ENCODE assay signal across 20 cellular contexts in the genomic region with DNA sequence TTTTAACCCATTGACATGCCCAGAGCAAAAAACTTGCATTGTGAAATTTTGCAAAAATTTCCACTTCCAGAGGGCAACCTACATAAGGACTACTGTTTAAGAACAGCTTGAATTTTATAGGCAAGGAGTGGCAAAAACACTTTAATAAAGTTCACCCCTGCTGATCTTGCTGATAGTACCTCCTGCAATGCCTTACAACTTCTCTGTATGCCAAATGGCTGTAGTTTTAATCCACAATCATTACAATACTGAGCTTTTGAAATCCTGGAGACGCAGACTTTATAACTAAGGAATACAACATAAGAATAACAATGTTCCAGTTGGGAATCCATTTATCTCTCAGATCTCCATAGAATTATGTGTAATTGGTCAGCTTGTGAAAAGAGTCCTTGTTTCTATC.
DNase-seq lines count a peak whose midpoint lies in the region; ATAC-seq, FAIRE-seq and TF ChIP-seq lines count a peak whose summit lies in the region.
"Had no signal": no experiment of that assay in that cellular context is flagged by ENCODE, and none has a peak within 500 bp of the region (broad histone marks: within the 10 kb centered on the region; RNA-seq: fewer than 3 reads in every experiment).

No MANE protein-coding gene starts in this region.

- peaks cover 12% of the 10 kb centered on the region; the same call in 2 of the 3 replicates for H3K4me1 Mint-ChIP-seq in GM23338
- H3K4me1 Mint-ChIP-seq: B cell had no signal

- H3K79me2 ChIP-seq in GM23338 (replicated peaks; ENCODE audit: insufficient read depth) = no peaks in the 10 kb centered on the region
- no peaks in the 10 kb centered on the region for H3K79me2 ChIP-seq in mesendoderm (ENCODE audit: control insufficient read depth, insufficient read depth, low read length)

- H3K36me3 Mint-ChIP-seq in GM23338 (ENCODE audit: low read depth) = no peaks in the 10 kb centered on the region
- H3K36me3 Mint-ChIP-seq: CD8-positive, alpha-beta T cell had no signal

- no peak overlapping the region for H2AFZ ChIP-seq in GM23338

- H3F3A ChIP-seq in GM23338 (replicated peaks; ENCODE audit: low read depth) = no peaks in the 10 kb centered on the region

- no peak overlapping the region for H3K9ac ChIP-seq in mesendoderm (ENCODE audit: low read length)
- H3K9ac ChIP-seq: BLaER1 treated with 17β-estradiol and CSF1 and Interleukin-3, amounts not matched to agents 10 nM and 100 nM had no signal

- no peak overlapping the region for H3K4ac ChIP-seq in mesendoderm (ENCODE audit: low read depth, low read length)

- no peak overlapping the region for H3K56ac ChIP-seq in mesendoderm (ENCODE audit: low read length)

- H4K20me1 ChIP-seq in GM23338 (replicated peaks; ENCODE audit: insufficient read depth) = no peaks in the 10 kb centered on the region
- H4K20me1 ChIP-seq: BLaER1 treated with 17β-estradiol and CSF1 and Interleukin-3, amounts not matched to agents 10 nM and 100 nM had no signal

- H3K36me3 ChIP-seq in GM23338 (ENCODE audit: insufficient read depth) = no peaks in the 10 kb centered on the region
- H3K36me3 ChIP-seq in mesendoderm (ENCODE audit: control insufficient read depth, insufficient read depth, low read length) = no peaks in the 10 kb centered on the region
- H3K36me3 ChIP-seq: BLaER1 treated with 17β-estradiol and CSF1 and Interleukin-3, amounts not matched to agents 10 nM and 100 nM had no signal

- H4K8ac ChIP-seq in mesendoderm (ENCODE audit: low read depth, low read length) = no peak overlapping the region

- peaks cover 6% of the 10 kb centered on the region for H3K27me3 Mint-ChIP-seq in GM23338 (ENCODE audit: insufficient read depth, low read depth, poor library complexity)
- H3K27me3 Mint-ChIP-seq: B cell had no signal

- FAIRE-seq in D721Med (lab: Jason Lieb, UNC) = peak; percentile 11
- FAIRE-seq: GM12892, GM18507, K562 had no signal

- no peak overlapping the region for H3K4me2 ChIP-seq in GM23338
- no peak overlapping the region for H3K4me2 ChIP-seq in mesendoderm (ENCODE audit: low read length)
- H3K4me2 ChIP-seq: BLaER1 treated with 17β-estradiol and CSF1 and Interleukin-3, amounts not matched to agents 10 nM and 100 nM had no signal

- no peak overlapping the region for H3K23ac ChIP-seq in mesendoderm (ENCODE audit: low read length)

- H3K4me3 Mint-ChIP-seq in GM23338 = no peak overlapping the region
- H3K4me3 Mint-ChIP-seq: B cell; CD8-positive, alpha-beta T cell had no signal

- no peak for ATAC-seq in GM23338
- ATAC-seq in GM21737 (IDR thresholded peaks at IDR 0.05; ENCODE audit: unreplicated experiment) = no peak
- no peak for ATAC-seq in Right ventricle myocardium inferior
- ATAC-seq: CD8-positive, alpha-beta T cell; K562 had no signal

- H3K18ac ChIP-seq in mesendoderm (ENCODE audit: low read length) = no peak overlapping the region

- no CpG with 5 or more reads among the region's 1 CpG for WGBS in mesendoderm (ENCODE audit: extremely low coverage, insufficient coverage, low lambda C conversion rate)

- H2BK120ac ChIP-seq in mesendoderm (ENCODE audit: low read depth, low read length) = no peak overlapping the region

- no peak overlapping the region for H4K5ac ChIP-seq in mesendoderm (ENCODE audit: low read length)

- no peak overlapping the region for H2BK5ac ChIP-seq in mesendoderm (ENCODE audit: low read length)

- H2AK5ac ChIP-seq in mesendoderm (ENCODE audit: low read length) = no peak overlapping the region

- H3K4me3 ChIP-seq in GM23338 (no peak overlapping the region), mesendoderm (ENCODE audit: low read length) (no peak overlapping the region)
- H3K4me3 ChIP-seq: BLaER1 treated with 17β-estradiol and CSF1 and Interleukin-3, amounts not matched to agents 10 nM and 100 nM; K562 had no signal

- H3K27me3 ChIP-seq in GM23338 (ENCODE audit: insufficient read depth) (no peaks in the 10 kb centered on the region), mesendoderm (ENCODE audit: insufficient read depth, low read length, poor library complexity) (no peaks in the 10 kb centered on the region)
- H3K27me3 ChIP-seq: BLaER1 treated with 17β-estradiol and CSF1 and Interleukin-3, amounts not matched to agents 10 nM and 100 nM had no signal

- H2BK15ac ChIP-seq in mesendoderm (replicated peaks; ENCODE audit: low read depth) = no peak overlapping the region

- H3K79me1 ChIP-seq in mesendoderm (ENCODE audit: low read length) = no peaks in the 10 kb centered on the region

- H3K9me3 Mint-ChIP-seq in GM23338 = no peaks in the 10 kb centered on the region
- H3K9me3 Mint-ChIP-seq: CD8-positive, alpha-beta T cell had no signal

- H3K27ac ChIP-seq in GM23338 (ENCODE audit: low read depth) (no peak overlapping the region), mesendoderm (ENCODE audit: low read depth, low read length) (no peak overlapping the region)
- H3K27ac ChIP-seq: BLaER1 treated with 17β-estradiol and CSF1 and Interleukin-3, amounts not matched to agents 10 nM and 100 nM; HL-60 had no signal

- intact Hi-C loops in Right ventricle myocardium inferior (cut with DNase I) = no loop called here

- no peak overlapping the region for H3K27ac Mint-ChIP-seq in GM23338
- H3K27ac Mint-ChIP-seq: B cell; CD8-positive, alpha-beta T cell had no signal

- peaks cover 5% of the 10 kb centered on the region for H3K4me1 ChIP-seq in GM23338 (ENCODE audit: insufficient read depth)
- no peaks in the 10 kb centered on the region for H3K4me1 ChIP-seq in mesendoderm (ENCODE audit: control insufficient read depth, low read depth, low read length)
- H3K4me1 ChIP-seq: BLaER1 treated with 17β-estradiol and CSF1 and Interleukin-3, amounts not matched to agents 10 nM and 100 nM had no signal

- DNase-seq in D721Med (ENCODE audit: insufficient read length, low spot score) (no peak), GM23338 (ENCODE audit: low spot score) (no peak), NCI-H2227 treated with DMSO at 0.1 percent for 48 hours (lab: John Stamatoyannopoulos, UW) (peak; percentile 72), mesendoderm (peak; percentile 22), amygdala (lab: John Stamatoyannopoulos, UW) (no peak), Right ventricle myocardium inferior (ENCODE audit: missing footprints) (no peak)
- DNase-seq: 8988T; Calu3; CD8-positive, alpha-beta T cell; DMS153; DMS79; GDM1; HCEC 1CT had no signal

- no peaks in the 10 kb centered on the region for H3K9me2 ChIP-seq in GM23338 (ENCODE audit: insufficient read depth)

- TF ChIP-seq CTCF in D721Med (IDR thresholded peaks at IDR 0.05; ENCODE audit: insufficient read depth, missing control alignments) (no peak), GM23338 (conservative IDR thresholded peaks at IDR 0.05; ENCODE audit: low read depth in 2 of 2) (no peak)

TF ChIP-seq in GM23338, 12 proteins besides CTCF, POLR2A, EP300 and RAD21:
- no peak for TF ChIP-seq POLR2AphosphoS5 (IDR thresholded peaks at IDR 0.05; ENCODE audit: low read depth)
- 0 out of 2 replicates have a peak, but pooled peaks have one; percentile 18 for TF ChIP-seq NANOG (IDR thresholded peaks at IDR 0.05; ENCODE audit: borderline replicate concordance)
- TF ChIP-seq JUNB (IDR thresholded peaks at IDR 0.05; ENCODE audit: unreplicated experiment) = no peak

Comparison
In these comparisons a context has a peak if more than half of its experiments do, and no peak if none do; other contexts are left out.
1. DNase-seq: peak in NCI-H2227 treated with DMSO at 0.1 percent for 48 hours (single experiment) and mesendoderm (single experiment); none in D721Med (single experiment), GM23338 (single experiment), amygdala (0 of 56) and Right ventricle myocardium inferior (single experiment).